In the genomic region with DNA sequence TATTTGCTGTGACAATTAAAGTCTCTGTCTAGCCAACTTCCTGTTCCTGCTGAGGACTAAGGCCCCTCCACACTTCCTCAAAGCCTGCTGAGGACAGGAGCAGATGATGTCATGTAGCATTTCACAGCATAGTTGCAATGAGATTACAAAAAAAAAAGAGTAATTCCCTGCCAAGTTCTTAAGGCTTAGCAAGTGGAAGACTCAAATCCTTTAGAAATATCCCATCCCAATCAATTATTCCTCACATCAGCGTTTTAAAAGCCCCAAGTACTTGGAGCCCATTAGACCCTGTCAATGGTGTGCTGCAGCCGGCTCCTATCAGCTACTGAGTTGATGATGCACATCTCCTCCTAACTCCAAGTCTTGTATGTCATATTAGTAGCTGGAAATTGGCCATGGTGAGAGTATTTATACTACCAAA, we compare ENCODE assay signal across 1 cellular context.
TF ChIP-seq lines count a peak whose summit lies in the region.

No MANE protein-coding gene starts in this region.

TF ChIP-seq in K562, 482 proteins besides CTCF, POLR2A, EP300 and RAD21 (continued from another document and continues in another):
- no peak for TF ChIP-seq ZNF395 (CRISPR knock-in tag; IDR thresholded peaks at IDR 0.05)
- no peak for TF ChIP-seq ZNF133 (CRISPR knock-in tag; IDR thresholded peaks at IDR 0.05)
- no peak for TF ChIP-seq ZNF263 (CRISPR knock-in tag; IDR thresholded peaks at IDR 0.05; ENCODE audit: borderline replicate concordance)
- no peak for TF ChIP-seq ZNF124 (CRISPR knock-in tag; IDR thresholded peaks at IDR 0.05)
- no peak for TF ChIP-seq ZNF140 (CRISPR knock-in tag; IDR thresholded peaks at IDR 0.05)
- TF ChIP-seq POLR2AphosphoS5 (IDR thresholded peaks at IDR 0.05; ENCODE audit: control insufficient read depth, insufficient read depth, low read depth, low read length) = no peak
- TF ChIP-seq KAT8 (IDR thresholded peaks at IDR 0.05; ENCODE audit: low read depth) = no peak
- TF ChIP-seq MAFF (IDR thresholded peaks at IDR 0.05; ENCODE audit: low read length) = no peak
- TF ChIP-seq YBX1 (IDR thresholded peaks at IDR 0.05) = no peak
- no peak for TF ChIP-seq HMG20A (CRISPR knock-in tag; conservative IDR thresholded peaks at IDR 0.05)
- TF ChIP-seq ZNF146 (CRISPR knock-in tag; IDR thresholded peaks at IDR 0.05; ENCODE audit: unreplicated experiment) = no peak
- TF ChIP-seq STAT5B (CRISPR knock-in tag; IDR thresholded peaks at IDR 0.05) = no peak
- 0 out of 2 replicates have a peak, but pooled peaks have one; percentile 61 for TF ChIP-seq MAFG (tag; conservative IDR thresholded peaks at IDR 0.05)
- TF ChIP-seq TCF7L2 (IDR thresholded peaks at IDR 0.05; ENCODE audit: low read depth, low read length) = no peak
- TF ChIP-seq DNMT1 (IDR thresholded peaks at IDR 0.05) = no peak
- peak; percentile 79; the same call in 1 of the 2 replicates for TF ChIP-seq ZNF740 (CRISPR knock-in tag; IDR thresholded peaks at IDR 0.05)
- TF ChIP-seq ZNF740 (tag; IDR thresholded peaks at IDR 0.05) = peak in 1 of 2 experiments; percentile 65; a peak in 2 of 4 replicates
- no peak for TF ChIP-seq CHD4 (IDR thresholded peaks at IDR 0.05; ENCODE audit: insufficient read depth, insufficient replicate concordance, low read depth, low read length, poor library complexity, severe bottlenecking)
- TF ChIP-seq CCNT2 (IDR thresholded peaks at IDR 0.05; ENCODE audit: borderline replicate concordance, extremely low read depth, insufficient read length, low read depth, low read length) = no peak
- no peak for TF ChIP-seq DACH1 (IDR thresholded peaks at IDR 0.05; ENCODE audit: partially characterized antibody)
- TF ChIP-seq, protein P1, sequence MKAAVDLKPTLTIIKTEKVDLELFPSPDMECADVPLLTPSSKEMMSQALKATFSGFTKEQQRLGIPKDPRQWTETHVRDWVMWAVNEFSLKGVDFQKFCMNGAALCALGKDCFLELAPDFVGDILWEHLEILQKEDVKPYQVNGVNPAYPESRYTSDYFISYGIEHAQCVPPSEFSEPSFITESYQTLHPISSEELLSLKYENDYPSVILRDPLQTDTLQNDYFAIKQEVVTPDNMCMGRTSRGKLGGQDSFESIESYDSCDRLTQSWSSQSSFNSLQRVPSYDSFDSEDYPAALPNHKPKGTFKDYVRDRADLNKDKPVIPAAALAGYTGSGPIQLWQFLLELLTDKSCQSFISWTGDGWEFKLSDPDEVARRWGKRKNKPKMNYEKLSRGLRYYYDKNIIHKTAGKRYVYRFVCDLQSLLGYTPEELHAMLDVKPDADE (conservative IDR thresholded peaks at IDR 0.05; ENCODE audit: control insufficient read depth, low read depth, low read length) = no peak
- TF ChIP-seq SNAPC5 (CRISPR knock-in tag; IDR thresholded peaks at IDR 0.05) = no peak
- TF ChIP-seq ZNF174 (CRISPR knock-in tag; IDR thresholded peaks at IDR 0.05) = no peak
- no peak for TF ChIP-seq SP2 (IDR thresholded peaks at IDR 0.05; ENCODE audit: extremely low read depth, low read depth, low read length, poor library complexity, severe bottlenecking)
- TF ChIP-seq SMARCE1 (IDR thresholded peaks at IDR 0.05) = peak; percentile 39; the same call in 1 of the 2 replicates
- TF ChIP-seq CHD2 (IDR thresholded peaks at IDR 0.05; ENCODE audit: low read depth, low read length) = no peak
- no peak for TF ChIP-seq STAG1 (CRISPR knock-in tag; IDR thresholded peaks at IDR 0.05; ENCODE audit: borderline replicate concordance)
- no peak for TF ChIP-seq POLR3G (IDR thresholded peaks at IDR 0.05; ENCODE audit: extremely low read depth, insufficient read length, insufficient replicate concordance)
- TF ChIP-seq E2F4 (CRISPR knock-in tag; IDR thresholded peaks at IDR 0.05; ENCODE audit: low read depth) = no peak
- no peak for TF ChIP-seq ZNF785 (CRISPR knock-in tag; IDR thresholded peaks at IDR 0.05)
- peak; percentile 84 for TF ChIP-seq GABPA (tag; conservative IDR thresholded peaks at IDR 0.05; ENCODE audit: low read depth)
- TF ChIP-seq RBM17 (IDR thresholded peaks at IDR 0.05; ENCODE audit: borderline replicate concordance, low read depth, low read length) = no peak
- TF ChIP-seq TOE1 (IDR thresholded peaks at IDR 0.05; ENCODE audit: borderline replicate concordance) = no peak
- TF ChIP-seq TOE1 (CRISPR knock-in tag; IDR thresholded peaks at IDR 0.05; ENCODE audit: borderline replicate concordance, low read depth) = no peak
- no peak for TF ChIP-seq ZNF232 (CRISPR knock-in tag; IDR thresholded peaks at IDR 0.05)
- TF ChIP-seq, protein P2, sequence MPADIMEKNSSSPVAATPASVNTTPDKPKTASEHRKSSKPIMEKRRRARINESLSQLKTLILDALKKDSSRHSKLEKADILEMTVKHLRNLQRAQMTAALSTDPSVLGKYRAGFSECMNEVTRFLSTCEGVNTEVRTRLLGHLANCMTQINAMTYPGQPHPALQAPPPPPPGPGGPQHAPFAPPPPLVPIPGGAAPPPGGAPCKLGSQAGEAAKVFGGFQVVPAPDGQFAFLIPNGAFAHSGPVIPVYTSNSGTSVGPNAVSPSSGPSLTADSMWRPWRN (IDR thresholded peaks at IDR 0.05; ENCODE audit: low read depth) = no peak
- peak; percentile 68 for TF ChIP-seq DPF2 (IDR thresholded peaks at IDR 0.05)
- peak; percentile 84 for TF ChIP-seq ZNF175 (CRISPR knock-in tag; IDR thresholded peaks at IDR 0.05; ENCODE audit: low read depth)
- TF ChIP-seq AFF1 (IDR thresholded peaks at IDR 0.05; ENCODE audit: low read depth in 1 of 2, partially characterized antibody in 2 of 2) = peak in 1 of 2 experiments; percentile 45
- no peak for TF ChIP-seq DDX20 (tag; IDR thresholded peaks at IDR 0.05; ENCODE audit: low read depth)
- no peak for TF ChIP-seq EGR1 (conservative IDR thresholded peaks at IDR 0.05)
- peak; percentile 53; the same call in 1 of the 2 replicates for TF ChIP-seq TEAD4 (IDR thresholded peaks at IDR 0.05; ENCODE audit: low read length)
- TF ChIP-seq TEAD4 (CRISPR knock-in tag; IDR thresholded peaks at IDR 0.05; ENCODE audit: borderline replicate concordance) = no peak
- TF ChIP-seq TEAD1 (CRISPR knock-in tag; IDR thresholded peaks at IDR 0.05) = no peak
- TF ChIP-seq L3MBTL2 (IDR thresholded peaks at IDR 0.05) = peak; percentile 37; the same call in 1 of the 2 replicates
- peak; percentile 55; the same call in 1 of the 2 replicates for TF ChIP-seq ZNF592 (IDR thresholded peaks at IDR 0.05)
- no peak for TF ChIP-seq SRSF1 (IDR thresholded peaks at IDR 0.05; ENCODE audit: low read depth, low read length)
- no peak for TF ChIP-seq BACH1 (tag; IDR thresholded peaks at IDR 0.05)
- no peak for TF ChIP-seq GATAD2A (IDR thresholded peaks at IDR 0.05)
- TF ChIP-seq ZNF707 (CRISPR knock-in tag; conservative IDR thresholded peaks at IDR 0.05) = no peak
- peak; percentile 98 for TF ChIP-seq SMAD4 (CRISPR knock-in tag; conservative IDR thresholded peaks at IDR 0.05)
- TF ChIP-seq ZNF589 (CRISPR knock-in tag; IDR thresholded peaks at IDR 0.05; ENCODE audit: low read depth) = 0 out of 2 replicates have a peak, but pooled peaks have one; percentile 24
- TF ChIP-seq RFX7 (CRISPR knock-in tag; IDR thresholded peaks at IDR 0.05) = no peak
